Comparison of ENCODE assay signal across 14 cellular contexts in genomic region chr5:150063638-150064037, GRCh38. TPM values are rescaled to one million over a fixed set of nuclear protein-coding genes. Genes with fewer than 3 reads are reported as not detected.
A peak's percentile ranks its signal among the peaks of the same experiment; 100 is the strongest.
DNase-seq lines count a peak whose midpoint lies in the region; ATAC-seq and TF ChIP-seq lines count a peak whose summit lies in the region.
"Had no signal": no experiment of that assay in that cellular context is flagged by ENCODE, and none has a peak within 500 bp of the region (broad histone marks: within the 10 kb centered on the region; RNA-seq: fewer than 3 reads in every experiment).

No MANE protein-coding gene starts in this region.

- H4K8ac ChIP-seq in mesenchymal stem cell (ENCODE audit: low read length) = peak overlapping the region; percentile 12

- H3K27ac ChIP-seq in RWPE2 (ENCODE audit: poor library complexity, severe bottlenecking) (no peak overlapping the region), mesenchymal stem cell (ENCODE audit: low read length, poor library complexity, severe bottlenecking) (no peak overlapping the region), hepatocyte (no peak overlapping the region)
- H3K27ac ChIP-seq: 22Rv1 had no signal

- no peak overlapping the region for H3K9ac ChIP-seq in mesenchymal stem cell (ENCODE audit: low read length)

- H3K9me3 Mint-ChIP-seq in activated naive CD4-positive, alpha-beta T cell treated with anti-CD3 and anti-CD28 coated beads, Interleukin-2, amount 10 ng/mL, durations not matched to agents 7 days and 5 days = no peaks in the 10 kb centered on the region
- H3K9me3 Mint-ChIP-seq: CD4-positive, alpha-beta T cell; GM23338 had no signal

- no peaks in the 10 kb centered on the region for H3K79me1 ChIP-seq in mesenchymal stem cell (replicated peaks; ENCODE audit: low read length, poor library complexity, severe bottlenecking)

- no peak overlapping the region for H2BK120ac ChIP-seq in mesenchymal stem cell (ENCODE audit: low read depth, low read length)

- H3K27me3 Mint-ChIP-seq in activated naive CD4-positive, alpha-beta T cell treated with anti-CD3 and anti-CD28 coated beads, Interleukin-2, amount 10 ng/mL, durations not matched to agents 7 days and 5 days = peaks cover 32% of the 10 kb centered on the region
- H3K27me3 Mint-ChIP-seq: CD4-positive, alpha-beta T cell had no signal

- H3K36me3 Mint-ChIP-seq in activated naive CD4-positive, alpha-beta T cell treated with anti-CD3 and anti-CD28 coated beads, Interleukin-2, amount 10 ng/mL, durations not matched to agents 7 days and 5 days = no peaks in the 10 kb centered on the region

- peak; percentile 7 for DNase-seq in activated naive CD4-positive, alpha-beta T cell treated with anti-CD3 and anti-CD28 coated beads, Interleukin-2, amount 10 ng/mL, durations not matched to agents 7 days and 5 days
- no peak for DNase-seq in activated naive CD4-positive, alpha-beta T cell treated with Interleukin-2 at 50 U/mL for 16 hours
- DNase-seq in RWPE2 (ENCODE audit: low spot score) (peak; percentile 52), mesenchymal stem cell (no peak), NCI-H1694 treated with DMSO at 0.1 percent for 48 hours (lab: John Stamatoyannopoulos, UW) (no peak), ureter (ENCODE audit: low spot score) (no peak), hepatocyte (ENCODE audit: low spot score) (no peak)
- DNase-seq: Calu3; CD4-positive, alpha-beta T cell; DMS 273 treated with DMSO at 0.1 percent for 48 hours; H7 had no signal

- peak overlapping the region in 1 of 2 experiments; percentile 15 for H3K4ac ChIP-seq in mesenchymal stem cell (ENCODE audit: low read depth in 1 of 2, low read length in 2 of 2)

- no peaks in the 10 kb centered on the region for H4K20me1 ChIP-seq in hepatocyte (ENCODE audit: insufficient read depth, poor library complexity, severe bottlenecking)

- CTCF ChIA-PET in activated naive CD4-positive, alpha-beta T cell treated with anti-CD3 and anti-CD28 coated beads, Interleukin-2, amount 10 ng/mL, durations not matched to agents 7 days and 5 days (lab: Charles Lee) = interaction anchor here (1.0 to 1.4 kb wide), 2 partner anchors 15 to 59 kb away, joined by 3 read pairs; no protein-coding TSS in a partner anchor

- peak overlapping the region in 1 of 2 experiments; percentile 5 for H3K14ac ChIP-seq in mesenchymal stem cell (ENCODE audit: low read length in 2 of 2)

- peak overlapping the region; percentile 45 for H2AK5ac ChIP-seq in mesenchymal stem cell (ENCODE audit: low read length, severe bottlenecking)

- H3K9me3 ChIP-seq in RWPE2 (ENCODE audit: severe bottlenecking) = no peaks in the 10 kb centered on the region
- H3K9me3 ChIP-seq in mesenchymal stem cell (ENCODE audit: control insufficient read depth, low read length) = no peaks in the 10 kb centered on the region
- no peaks in the 10 kb centered on the region for H3K9me3 ChIP-seq in hepatocyte (ENCODE audit: low read depth)

- no peak overlapping the region for H2AFZ ChIP-seq in mesenchymal stem cell (ENCODE audit: low read depth, low read length)
- H2AFZ ChIP-seq in hepatocyte = no peak overlapping the region
- H2AFZ ChIP-seq: GM23338 had no signal

- peaks cover 9% of the 10 kb centered on the region for H3K4me1 ChIP-seq in RWPE2 (ENCODE audit: insufficient read depth, poor library complexity, severe bottlenecking)
- peaks cover 48% of the 10 kb centered on the region for H3K4me1 ChIP-seq in mesenchymal stem cell (ENCODE audit: control insufficient read depth, insufficient read depth, low read depth, low read length)
- H3K4me1 ChIP-seq in hepatocyte (ENCODE audit: insufficient read depth) = peaks cover 5% of the 10 kb centered on the region

- TF ChIP-seq CTCF in RWPE2 (IDR thresholded peaks at IDR 0.05; ENCODE audit: poor library complexity, severe bottlenecking) = no peak
- no peak for TF ChIP-seq CTCF in hepatocyte (IDR thresholded peaks at IDR 0.05; ENCODE audit: poor library complexity)

- no peaks in the 10 kb centered on the region for H3K9me2 ChIP-seq in hepatocyte (replicated peaks; ENCODE audit: insufficient read depth)

- H3K27ac Mint-ChIP-seq in activated naive CD4-positive, alpha-beta T cell treated with anti-CD3 and anti-CD28 coated beads, Interleukin-2, amount 10 ng/mL, durations not matched to agents 7 days and 5 days = no peak overlapping the region
- H3K27ac Mint-ChIP-seq: CD4-positive, alpha-beta T cell; GM23338 had no signal

- H3K23ac ChIP-seq in mesenchymal stem cell (ENCODE audit: low read length in 2 of 2) = peak overlapping the region in 1 of 2 experiments; percentile 23

- no peaks in the 10 kb centered on the region for H3K27me3 ChIP-seq in RWPE2 (ENCODE audit: insufficient read depth, poor library complexity, severe bottlenecking)
- no peaks in the 10 kb centered on the region for H3K27me3 ChIP-seq in mesenchymal stem cell (ENCODE audit: control insufficient read depth in 1 of 2, insufficient read depth in 1 of 2, low read length in 2 of 2)
- H3K27me3 ChIP-seq in hepatocyte = no peaks in the 10 kb centered on the region

- ATAC-seq in RWPE2 (ENCODE audit: low read depth) = no peak
- ATAC-seq: GM23338 had no signal

- H3K4me2 ChIP-seq in mesenchymal stem cell (ENCODE audit: low read length, poor library complexity, severe bottlenecking) (no peak overlapping the region), hepatocyte (no peak overlapping the region)
- H3K4me2 ChIP-seq: GM23338 had no signal

- no peak overlapping the region for H3K18ac ChIP-seq in mesenchymal stem cell (ENCODE audit: low read depth in 1 of 2, low read length in 2 of 2)

- peaks cover 20% of the 10 kb centered on the region for H3K4me1 Mint-ChIP-seq in activated naive CD4-positive, alpha-beta T cell treated with anti-CD3 and anti-CD28 coated beads, Interleukin-2, amount 10 ng/mL, durations not matched to agents 7 days and 5 days

- H3K4me3 ChIP-seq in RWPE2 (ENCODE audit: severe bottlenecking) (no peak overlapping the region), mesenchymal stem cell (ENCODE audit: insufficient read depth in 1 of 2, low read depth in 1 of 2, low read length in 2 of 2) (no peak overlapping the region), hepatocyte (no peak overlapping the region)
- H3K4me3 ChIP-seq: GM23338 had no signal

- H3K4me3 Mint-ChIP-seq in activated naive CD4-positive, alpha-beta T cell treated with anti-CD3 and anti-CD28 coated beads, Interleukin-2, amount 10 ng/mL, durations not matched to agents 7 days and 5 days = no peak overlapping the region
- H3K4me3 Mint-ChIP-seq: CD4-positive, alpha-beta T cell; GM23338 had no signal

- no peak overlapping the region for H2BK15ac ChIP-seq in mesenchymal stem cell (ENCODE audit: low read depth, poor library complexity, severe bottlenecking)

- H4K91ac ChIP-seq in mesenchymal stem cell (ENCODE audit: low read length) = peak overlapping the region; percentile 60

- H2BK5ac ChIP-seq in mesenchymal stem cell (ENCODE audit: low read depth, low read length, poor library complexity, severe bottlenecking) = no peak overlapping the region

- H3K79me2 ChIP-seq in hepatocyte = no peaks in the 10 kb centered on the region

- H3K36me3 ChIP-seq in RWPE2 (ENCODE audit: low read depth) (no peaks in the 10 kb centered on the region), mesenchymal stem cell (ENCODE audit: control insufficient read depth in 1 of 2, insufficient read depth in 2 of 2, low read depth in 1 of 2, low read length in 2 of 2) (no peaks in the 10 kb centered on the region), hepatocyte (replicated peaks; ENCODE audit: insufficient read depth, low read depth) (no peaks in the 10 kb centered on the region)

- H2BK12ac ChIP-seq in mesenchymal stem cell (ENCODE audit: low read length in 2 of 2) = peak overlapping the region in 1 of 2 experiments; percentile 37

- WGBS in mesenchymal stem cell = 89% methylated on average over 5 of the region's 5 CpGs
- WGBS in hepatocyte (ENCODE audit: low lambda C conversion rate, missing lambda C conversion rate) = 90% methylated on average over 5 of the region's 5 CpGs

RNA-seq across cellular contexts. Expression of gene CSF1R, which starts 22.7 kb away (rescaled TPM):
- polyA plus RNA-seq in mesenchymal stem cell (2013, experiment 1 of 2) = 0.06 TPM
- 0.12 TPM for polyA plus RNA-seq in mesenchymal stem cell (2013, experiment 2 of 2)
- total RNA-seq in ureter (16.9 TPM), hepatocyte (4.5 and 4.7 TPM in 2 replicates)
- polyA plus RNA-seq in hepatocyte = 3.6 and 5.1 TPM in 2 replicates
- total RNA-seq: A673, Calu3, GM23338, H7 had no signal

Comparison
In these comparisons a context has a peak if more than half of its experiments do, and no peak if none do; other contexts are left out.
1. DNase-seq: peak in activated naive CD4-positive, alpha-beta T cell treated with anti-CD3 and anti-CD28 coated beads, Interleukin-2, amount 10 ng/mL, durations not matched to agents 7 days and 5 days (single experiment) and RWPE2 (single experiment); none in activated naive CD4-positive, alpha-beta T cell treated with Interleukin-2 at 50 U/mL for 16 hours (single experiment), mesenchymal stem cell (single experiment), NCI-H1694 treated with DMSO at 0.1 percent for 48 hours (single experiment), ureter (single experiment) and hepatocyte (single experiment).